Comparison of ENCODE assay signal across 1 cellular context in the genomic region with DNA sequence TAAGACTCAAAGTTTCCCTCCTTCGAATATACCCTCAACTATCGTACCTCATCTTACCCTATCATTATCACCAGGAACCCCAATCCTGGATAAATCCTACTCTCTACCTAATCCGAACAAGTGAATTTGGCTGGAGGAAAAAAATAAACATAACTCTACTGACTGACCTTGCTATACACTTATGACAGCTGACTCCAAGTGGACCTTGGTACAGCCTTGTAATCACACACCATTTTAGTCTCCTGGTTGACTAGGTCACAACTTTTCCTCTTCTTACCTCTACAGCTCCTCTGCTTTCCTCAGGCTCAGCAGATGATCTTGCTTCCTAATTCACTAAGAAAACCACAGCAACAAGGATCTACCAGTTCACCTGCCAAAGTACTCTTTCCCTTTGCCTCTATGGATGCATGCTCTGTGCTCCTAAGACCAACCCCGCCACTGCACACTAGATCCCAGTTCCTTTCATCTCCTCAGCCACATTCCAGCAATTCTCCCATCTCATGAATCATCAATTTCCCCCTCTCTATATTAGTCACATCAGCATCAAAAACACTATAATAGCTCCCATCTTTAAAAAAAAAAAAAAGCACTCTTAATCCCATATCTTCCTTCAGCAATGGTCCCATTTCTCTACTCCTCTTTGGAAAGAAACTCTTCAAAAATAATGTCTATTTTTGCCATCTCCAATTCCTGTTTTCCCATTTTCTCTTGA.
TF ChIP-seq lines count a peak whose summit lies in the region.

No MANE protein-coding gene starts in this region.

TF ChIP-seq in H1, 55 proteins besides CTCF, POLR2A, EP300 and RAD21:
- TF ChIP-seq, protein P1, sequence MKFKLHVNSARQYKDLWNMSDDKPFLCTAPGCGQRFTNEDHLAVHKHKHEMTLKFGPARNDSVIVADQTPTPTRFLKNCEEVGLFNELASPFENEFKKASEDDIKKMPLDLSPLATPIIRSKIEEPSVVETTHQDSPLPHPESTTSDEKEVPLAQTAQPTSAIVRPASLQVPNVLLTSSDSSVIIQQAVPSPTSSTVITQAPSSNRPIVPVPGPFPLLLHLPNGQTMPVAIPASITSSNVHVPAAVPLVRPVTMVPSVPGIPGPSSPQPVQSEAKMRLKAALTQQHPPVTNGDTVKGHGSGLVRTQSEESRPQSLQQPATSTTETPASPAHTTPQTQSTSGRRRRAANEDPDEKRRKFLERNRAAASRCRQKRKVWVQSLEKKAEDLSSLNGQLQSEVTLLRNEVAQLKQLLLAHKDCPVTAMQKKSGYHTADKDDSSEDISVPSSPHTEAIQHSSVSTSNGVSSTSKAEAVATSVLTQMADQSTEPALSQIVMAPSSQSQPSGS (IDR thresholded peaks at IDR 0.05; ENCODE audit: low read length), result no peak
- no peak for TF ChIP-seq SP4 (IDR thresholded peaks at IDR 0.05; ENCODE audit: low read length)
- no peak for TF ChIP-seq NRF1 (IDR thresholded peaks at IDR 0.05; ENCODE audit: low read depth, low read length)
- no peak for TF ChIP-seq JUND (IDR thresholded peaks at IDR 0.05; ENCODE audit: low read length)
- no peak for TF ChIP-seq POU5F1 (IDR thresholded peaks at IDR 0.05; ENCODE audit: low read depth, low read length)
- no peak for TF ChIP-seq RNF2 (IDR thresholded peaks at IDR 0.05; ENCODE audit: borderline replicate concordance, low read depth, low read length, missing control alignments, poor library complexity, severe bottlenecking)
- TF ChIP-seq CREB1 (IDR thresholded peaks at IDR 0.05), result no peak
